Comparison of ENCODE assay signal across 1 cellular context in the genomic region with DNA sequence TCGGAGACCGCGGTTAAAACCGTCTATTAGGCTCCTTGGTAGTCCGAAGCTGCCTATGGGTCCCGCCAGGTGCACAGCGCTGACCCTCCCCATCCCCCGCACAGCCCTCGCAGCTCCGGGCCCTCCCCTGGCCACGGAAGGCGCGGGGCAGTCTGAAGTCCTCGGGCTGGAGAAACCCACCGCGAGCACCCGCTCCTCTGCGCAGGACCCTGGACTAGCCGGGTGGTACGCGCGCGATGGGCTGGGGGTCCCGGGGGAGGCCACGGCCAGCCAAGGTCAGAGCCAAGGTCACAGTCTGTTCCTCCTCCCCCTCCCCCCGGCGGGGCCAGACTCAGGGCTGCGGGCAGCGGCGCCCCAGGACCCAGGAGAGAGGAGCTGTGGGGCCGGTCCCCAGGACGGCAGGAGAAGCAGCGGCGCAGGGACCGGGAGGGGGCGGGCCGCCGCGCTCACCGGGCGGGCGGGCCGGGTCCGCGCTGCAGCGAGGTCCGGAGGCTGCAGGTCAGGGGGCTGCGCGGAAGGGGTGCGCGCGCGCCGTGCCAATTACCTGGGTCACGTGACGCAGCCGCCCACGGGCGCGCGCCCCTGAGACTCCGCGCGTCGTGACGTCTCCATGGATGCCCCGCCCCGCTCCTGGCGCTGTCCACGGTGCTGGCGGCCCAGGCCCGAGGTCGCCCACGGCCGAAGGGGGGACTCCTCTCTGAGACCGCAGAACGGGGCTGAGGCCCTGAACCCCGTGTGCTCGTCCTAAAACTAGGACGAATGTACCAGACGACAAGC.
TF ChIP-seq lines count a peak whose summit lies in the region.

Gene OGDHL, minus strand, starts transcription at position 535 of the 777 bp plus-strand sequence. CDS start 3,731 bp downstream, outside the sequence.

TF ChIP-seq in K562, 482 proteins besides CTCF, POLR2A, EP300 and RAD21 (continued from another document and continues in another):
- TF ChIP-seq, protein P1, sequence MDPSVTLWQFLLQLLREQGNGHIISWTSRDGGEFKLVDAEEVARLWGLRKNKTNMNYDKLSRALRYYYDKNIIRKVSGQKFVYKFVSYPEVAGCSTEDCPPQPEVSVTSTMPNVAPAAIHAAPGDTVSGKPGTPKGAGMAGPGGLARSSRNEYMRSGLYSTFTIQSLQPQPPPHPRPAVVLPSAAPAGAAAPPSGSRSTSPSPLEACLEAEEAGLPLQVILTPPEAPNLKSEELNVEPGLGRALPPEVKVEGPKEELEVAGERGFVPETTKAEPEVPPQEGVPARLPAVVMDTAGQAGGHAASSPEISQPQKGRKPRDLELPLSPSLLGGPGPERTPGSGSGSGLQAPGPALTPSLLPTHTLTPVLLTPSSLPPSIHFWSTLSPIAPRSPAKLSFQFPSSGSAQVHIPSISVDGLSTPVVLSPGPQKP (CRISPR knock-in tag; IDR thresholded peaks at IDR 0.05), result 0 out of 2 replicates have a peak, but pooled peaks have one; percentile 50
- TF ChIP-seq FOXA3 (CRISPR knock-in tag; conservative IDR thresholded peaks at IDR 0.05 in 1 of 2, IDR thresholded peaks at IDR 0.05 in 1 of 2) (0 out of 4 replicates have a peak, but pooled peaks of 1 of the 2 experiments have one; percentile 57), RUNX1 (IDR thresholded peaks at IDR 0.05; ENCODE audit: low read depth) (no peak), STAG1 (CRISPR knock-in tag; IDR thresholded peaks at IDR 0.05; ENCODE audit: borderline replicate concordance) (peak; percentile 34; the same call in 1 of the 2 replicates), U2AF1 (optimal IDR thresholded peaks at IDR 0.05; ENCODE audit: low read depth, low read length) (peak; percentile 36), EGR1 (conservative IDR thresholded peaks at IDR 0.05) (peak; percentile 92), FOXM1 (IDR thresholded peaks at IDR 0.05; ENCODE audit: low read depth) (no peak), FOXM1 (CRISPR knock-in tag; IDR thresholded peaks at IDR 0.05; ENCODE audit: low read depth) (peak; percentile 97; the same call in 1 of the 2 replicates), MAZ (CRISPR knock-in tag; conservative IDR thresholded peaks at IDR 0.05 in 1 of 2, IDR thresholded peaks at IDR 0.05 in 1 of 2) (peak; percentile 91 to 98), HEY1 (CRISPR knock-in tag; IDR thresholded peaks at IDR 0.05; ENCODE audit: borderline replicate concordance) (no peak), TSHZ1 (CRISPR knock-in tag; IDR thresholded peaks at IDR 0.05) (no peak), BCL6 (CRISPR knock-in tag; IDR thresholded peaks at IDR 0.05) (no peak), FOXJ2 (tag; IDR thresholded peaks at IDR 0.05) (no peak), SIRT6 (IDR thresholded peaks at IDR 0.05; ENCODE audit: low read depth, low read length) (no peak), OTX1 (CRISPR knock-in tag; IDR thresholded peaks at IDR 0.05) (no peak), MXI1 (IDR thresholded peaks at IDR 0.05; ENCODE audit: low read depth, low read length) (0 out of 2 replicates have a peak, but pooled peaks have one; percentile 41), ZHX1 (conservative IDR thresholded peaks at IDR 0.05; ENCODE audit: low read length) (no peak), BACH1 (tag; IDR thresholded peaks at IDR 0.05) (no peak), ZBTB2 (IDR thresholded peaks at IDR 0.05) (no peak), ZBTB12 (CRISPR knock-in tag; IDR thresholded peaks at IDR 0.05) (peak; percentile 78), ZEB2 (IDR thresholded peaks at IDR 0.05) (no peak), ZNF766 (CRISPR knock-in tag; conservative IDR thresholded peaks at IDR 0.05) (peak; percentile 87)
- TF ChIP-seq, protein P2, sequence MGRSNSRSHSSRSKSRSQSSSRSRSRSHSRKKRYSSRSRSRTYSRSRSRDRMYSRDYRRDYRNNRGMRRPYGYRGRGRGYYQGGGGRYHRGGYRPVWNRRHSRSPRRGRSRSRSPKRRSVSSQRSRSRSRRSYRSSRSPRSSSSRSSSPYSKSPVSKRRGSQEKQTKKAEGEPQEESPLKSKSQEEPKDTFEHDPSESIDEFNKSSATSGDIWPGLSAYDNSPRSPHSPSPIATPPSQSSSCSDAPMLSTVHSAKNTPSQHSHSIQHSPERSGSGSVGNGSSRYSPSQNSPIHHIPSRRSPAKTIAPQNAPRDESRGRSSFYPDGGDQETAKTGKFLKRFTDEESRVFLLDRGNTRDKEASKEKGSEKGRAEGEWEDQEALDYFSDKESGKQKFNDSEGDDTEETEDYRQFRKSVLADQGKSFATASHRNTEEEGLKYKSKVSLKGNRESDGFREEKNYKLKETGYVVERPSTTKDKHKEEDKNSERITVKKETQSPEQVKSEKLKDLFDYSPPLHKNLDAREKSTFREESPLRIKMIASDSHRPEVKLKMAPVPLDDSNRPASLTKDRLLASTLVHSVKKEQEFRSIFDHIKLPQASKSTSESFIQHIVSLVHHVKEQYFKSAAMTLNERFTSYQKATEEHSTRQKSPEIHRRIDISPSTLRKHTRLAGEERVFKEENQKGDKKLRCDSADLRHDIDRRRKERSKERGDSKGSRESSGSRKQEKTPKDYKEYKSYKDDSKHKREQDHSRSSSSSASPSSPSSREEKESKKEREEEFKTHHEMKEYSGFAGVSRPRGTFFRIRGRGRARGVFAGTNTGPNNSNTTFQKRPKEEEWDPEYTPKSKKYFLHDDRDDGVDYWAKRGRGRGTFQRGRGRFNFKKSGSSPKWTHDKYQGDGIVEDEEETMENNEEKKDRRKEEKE (IDR thresholded peaks at IDR 0.05; ENCODE audit: borderline replicate concordance in 1 of 2, control insufficient read depth in 1 of 2, low read depth in 2 of 2, low read length in 1 of 2), result no peak
- TF ChIP-seq, protein P3, sequence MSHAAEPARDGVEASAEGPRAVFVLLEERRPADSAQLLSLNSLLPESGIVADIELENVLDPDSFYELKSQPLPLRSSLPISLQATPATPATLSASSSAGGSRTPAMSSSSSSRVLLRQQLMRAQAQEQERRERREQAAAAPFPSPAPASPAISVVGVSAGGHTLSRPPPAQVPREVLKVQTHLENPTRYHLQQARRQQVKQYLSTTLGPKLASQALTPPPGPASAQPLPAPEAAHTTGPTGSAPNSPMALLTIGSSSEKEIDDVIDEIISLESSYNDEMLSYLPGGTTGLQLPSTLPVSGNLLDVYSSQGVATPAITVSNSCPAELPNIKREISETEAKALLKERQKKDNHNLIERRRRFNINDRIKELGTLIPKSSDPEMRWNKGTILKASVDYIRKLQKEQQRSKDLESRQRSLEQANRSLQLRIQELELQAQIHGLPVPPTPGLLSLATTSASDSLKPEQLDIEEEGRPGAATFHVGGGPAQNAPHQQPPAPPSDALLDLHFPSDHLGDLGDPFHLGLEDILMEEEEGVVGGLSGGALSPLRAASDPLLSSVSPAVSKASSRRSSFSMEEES (CRISPR knock-in tag; IDR thresholded peaks at IDR 0.05), result peak; percentile 99
- TF ChIP-seq, protein P4, sequence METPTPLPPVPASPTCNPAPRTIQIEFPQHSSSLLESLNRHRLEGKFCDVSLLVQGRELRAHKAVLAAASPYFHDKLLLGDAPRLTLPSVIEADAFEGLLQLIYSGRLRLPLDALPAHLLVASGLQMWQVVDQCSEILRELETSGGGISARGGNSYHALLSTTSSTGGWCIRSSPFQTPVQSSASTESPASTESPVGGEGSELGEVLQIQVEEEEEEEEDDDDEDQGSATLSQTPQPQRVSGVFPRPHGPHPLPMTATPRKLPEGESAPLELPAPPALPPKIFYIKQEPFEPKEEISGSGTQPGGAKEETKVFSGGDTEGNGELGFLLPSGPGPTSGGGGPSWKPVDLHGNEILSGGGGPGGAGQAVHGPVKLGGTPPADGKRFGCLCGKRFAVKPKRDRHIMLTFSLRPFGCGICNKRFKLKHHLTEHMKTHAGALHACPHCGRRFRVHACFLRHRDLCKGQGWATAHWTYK (CRISPR knock-in tag; IDR thresholded peaks at IDR 0.05), result no peak
- TF ChIP-seq, protein P5, sequence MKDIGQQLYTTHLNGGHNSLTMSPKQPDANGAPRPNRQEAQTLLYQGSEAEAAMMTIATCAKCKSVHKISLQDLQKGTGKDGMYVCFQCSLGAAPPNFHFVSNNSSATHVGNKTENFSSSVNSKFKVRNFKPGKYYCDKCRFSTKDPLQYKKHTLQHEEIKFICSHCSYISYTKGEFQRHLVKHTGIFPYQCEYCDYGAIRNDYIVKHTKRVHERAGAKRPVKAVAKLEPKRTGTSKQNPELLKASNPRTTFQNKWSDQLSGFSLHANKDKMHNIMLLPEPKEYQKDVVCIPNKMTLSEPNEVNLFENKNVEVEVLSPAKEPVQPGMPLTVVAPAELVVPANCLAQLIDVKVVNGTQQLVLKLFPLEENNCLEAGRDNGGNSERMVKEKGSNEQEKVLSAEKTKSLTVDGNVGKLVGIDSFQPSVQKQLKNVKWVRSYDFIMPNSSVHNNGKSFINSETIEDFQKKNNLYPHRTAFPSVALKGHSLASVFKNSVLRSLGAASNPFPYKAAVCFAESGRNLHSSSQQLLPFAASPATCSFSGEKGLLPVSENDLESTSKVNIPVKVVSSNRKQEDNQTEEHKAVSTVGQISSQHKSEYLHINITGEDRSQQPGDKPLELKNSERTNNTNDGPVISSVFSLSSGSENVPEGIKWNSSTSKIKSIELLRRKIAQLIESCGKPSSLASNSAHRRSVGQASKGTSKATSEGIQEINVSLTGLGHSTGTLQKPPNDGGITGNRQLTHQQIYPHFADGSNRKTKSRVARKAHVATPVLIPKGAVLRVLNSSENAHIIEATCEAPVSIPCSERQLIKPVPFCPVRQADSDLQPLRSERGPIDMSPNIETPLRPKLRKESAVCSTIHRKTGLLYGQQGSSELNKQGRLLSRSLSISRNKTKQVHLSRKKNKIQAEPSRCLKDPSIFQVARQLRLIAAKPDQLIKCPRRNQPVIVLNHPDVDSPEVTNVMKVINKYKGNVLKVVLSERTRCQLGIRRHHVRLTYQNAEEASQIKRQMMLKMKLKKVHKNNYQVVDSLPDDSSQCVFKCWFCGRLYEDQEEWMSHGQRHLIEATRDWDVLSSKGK (CRISPR knock-in tag; IDR thresholded peaks at IDR 0.05), result no peak
